In genomic region chr7:67564978-67565377, GRCh38 we compare ENCODE assay signal across 30 cellular contexts.
"Had no signal": no experiment of that assay in that cellular context is flagged by ENCODE, and none has a peak within 500 bp of the region (broad histone marks: within the 10 kb centered on the region; RNA-seq: fewer than 3 reads in every experiment).

No MANE protein-coding gene starts in this region.

- H3K27me3 ChIP-seq: body of pancreas had no signal

- H3K9me3 Mint-ChIP-seq: activated T-helper 17 cell treated with anti-CD3 and anti-CD28 coated beads, Interleukin-2, amount 50 U/mL, for 72 hours had no signal

- H3K27ac ChIP-seq: body of pancreas, epithelial cell of prostate, WERI-Rb-1 had no signal

- ATAC-seq: activated CD4-positive, CD25-positive, alpha-beta regulatory T cell treated with anti-CD3 and anti-CD28 coated beads, Interleukin-2, amount 50 U/mL, for 24 hours; activated CD8-positive, alpha-beta T cell treated with anti-CD3 and anti-CD28 coated beads for 36 hours; activated T-cell treated with anti-CD3 and anti-CD28 coated beads, Interleukin-2, amount 50 U/mL, for 4 hours; activated T-helper 17 cell treated with anti-CD3 and anti-CD28 coated beads, Interleukin-2, amount 50 U/mL, for 72 hours; body of pancreas; effector memory CD8-positive, alpha-beta T cell; T-helper 17 cell had no signal

- H3K4me3 Mint-ChIP-seq: activated B cell treated with CpG ODN at 0.5 μM for 24 hours; activated CD8-positive, alpha-beta T cell treated with anti-CD3 and anti-CD28 coated beads for 36 hours; activated naive CD8-positive, alpha-beta T cell; activated T-cell treated with anti-CD3 and anti-CD28 coated beads, Interleukin-2, amount 50 U/mL, for 4 hours; activated T-helper 17 cell treated with anti-CD3 and anti-CD28 coated beads, Interleukin-2, amount 50 U/mL, for 72 hours; effector memory CD8-positive, alpha-beta T cell; T-helper 17 cell; T-helper 2 cell treated with Interferon-gamma antibody and Interleukin-4, amounts not matched to agents 5 μg/mL and 100 μg/mL, for 36 hours had no signal

- H3K4me1 Mint-ChIP-seq: activated B cell treated with CpG ODN at 0.5 μM for 24 hours; activated T-helper 17 cell treated with anti-CD3 and anti-CD28 coated beads, Interleukin-2, amount 50 U/mL, for 72 hours; T-helper 17 cell had no signal

- H3K9me3 ChIP-seq: body of pancreas had no signal

- H3K27ac Mint-ChIP-seq: activated B cell treated with CpG ODN at 0.5 μM for 24 hours; activated CD8-positive, alpha-beta T cell treated with anti-CD3 and anti-CD28 coated beads for 36 hours; activated naive CD8-positive, alpha-beta T cell; activated T-helper 17 cell treated with anti-CD3 and anti-CD28 coated beads, Interleukin-2, amount 50 U/mL, for 72 hours; effector memory CD8-positive, alpha-beta T cell; T-helper 17 cell; T-helper 2 cell treated with Interferon-gamma antibody and Interleukin-4, amounts not matched to agents 5 μg/mL and 100 μg/mL, for 36 hours had no signal

- H3K36me3 Mint-ChIP-seq: activated naive CD8-positive, alpha-beta T cell had no signal

- H3K4me3 ChIP-seq: body of pancreas had no signal

- H3K27me3 Mint-ChIP-seq: activated B cell treated with CpG ODN at 0.5 μM for 24 hours; activated CD8-positive, alpha-beta T cell treated with anti-CD3 and anti-CD28 coated beads for 36 hours; activated T-helper 17 cell treated with anti-CD3 and anti-CD28 coated beads, Interleukin-2, amount 50 U/mL, for 72 hours; effector memory CD8-positive, alpha-beta T cell; T-helper 17 cell had no signal

- H3K36me3 ChIP-seq: WERI-Rb-1 had no signal

- DNase-seq: activated B cell treated with CpG ODN at 0.5 μM for 24 hours; activated CD4-positive, alpha-beta T cell treated with anti-CD3 and anti-CD28 coated beads for 48 hours; activated CD4-positive, alpha-beta T cell treated with anti-CD3 and anti-CD28 coated beads, Interleukin-2, amount 50 U/mL, for 1 hour; activated CD4-positive, alpha-beta T cell treated with anti-CD3 and anti-CD28 coated beads, Interleukin-2, amount 50 U/mL, for 48 hours; activated CD8-positive, alpha-beta memory T cell treated with anti-CD3 and anti-CD28 coated beads for 24 hours; activated CD8-positive, alpha-beta T cell treated with anti-CD3 and anti-CD28 coated beads for 36 hours; activated effector memory CD4-positive, alpha-beta T cell treated with Interleukin-2 at 50 U/mL for 16 hours; activated gamma-delta T cell treated with Interleukin-2 at 50 U/mL for 16 hours; activated naive CD4-positive, alpha-beta T cell treated with anti-CD3 and anti-CD28 coated beads, Interleukin-2, amount 50 U/mL, for 16 hours; activated naive CD4-positive, alpha-beta T cell treated with Interleukin-2 at 50 U/mL for 16 hours; activated T-cell treated with anti-CD3 and anti-CD28 coated beads, Interleukin-2, amount 50 U/mL, for 4 hours; amniotic stem cell; anterior cingulate cortex; caudate nucleus; cortex of kidney; dermis blood vessel endothelial cell; effector CD4-positive, alpha-beta T cell; effector memory CD8-positive, alpha-beta T cell; foreskin melanocyte; head of caudate nucleus; T-helper 1 cell; T-helper 17 cell; T1000; WERI-Rb-1 had no signal

- H3K4me1 ChIP-seq: body of pancreas had no signal
